In genomic region chr3:95356764-95357501, GRCh38 we compare ENCODE assay signal across 15 cellular contexts.
DNase-seq lines count a peak whose midpoint lies in the region; ATAC-seq lines count a peak whose summit lies in the region.
"Had no signal": no experiment of that assay in that cellular context is flagged by ENCODE, and none has a peak within 500 bp of the region (broad histone marks: within the 10 kb centered on the region; RNA-seq: fewer than 3 reads in every experiment).

No MANE protein-coding gene starts in this region.

- H4K8ac ChIP-seq in mesenchymal stem cell (ENCODE audit: low read length), result no peak overlapping the region

- H2BK12ac ChIP-seq in mesenchymal stem cell (ENCODE audit: low read length in 2 of 2), result no peak overlapping the region

- ATAC-seq in GM18868 (IDR thresholded peaks at IDR 0.05; ENCODE audit: unreplicated experiment), result peak; percentile 66
- ATAC-seq in GM21825 (IDR thresholded peaks at IDR 0.05; ENCODE audit: unreplicated experiment), result peak; percentile 62
- peak; percentile 75 for ATAC-seq in HG03432 (IDR thresholded peaks at IDR 0.05; ENCODE audit: unreplicated experiment)
- ATAC-seq in left colon, result no peak

- WGBS in mesenchymal stem cell, result 98% methylated on average over 11 of the region's 11 CpGs

- H3K4ac ChIP-seq in mesenchymal stem cell (ENCODE audit: low read depth in 1 of 2, low read length in 2 of 2), result no peak overlapping the region

- peaks cover 2% of the 10 kb centered on the region for H3K4me1 ChIP-seq in mesenchymal stem cell (ENCODE audit: control insufficient read depth, insufficient read depth, low read depth, low read length)
- H3K4me1 ChIP-seq: BLaER1, esophagus squamous epithelium, uterus had no signal

- H3K79me1 ChIP-seq in mesenchymal stem cell (replicated peaks; ENCODE audit: low read length, poor library complexity, severe bottlenecking), result no peaks in the 10 kb centered on the region

- no peak overlapping the region for H2AFZ ChIP-seq in mesenchymal stem cell (ENCODE audit: low read depth, low read length)

- H2BK120ac ChIP-seq in mesenchymal stem cell (ENCODE audit: low read depth, low read length), result no peak overlapping the region

- H3K4me2 ChIP-seq in mesenchymal stem cell (ENCODE audit: low read length, poor library complexity, severe bottlenecking), result no peak overlapping the region
- H3K4me2 ChIP-seq: BLaER1 had no signal

- no peaks in the 10 kb centered on the region for H3K9me3 ChIP-seq in mesenchymal stem cell (ENCODE audit: control insufficient read depth, low read length)
- H3K9me3 ChIP-seq: BLaER1, esophagus squamous epithelium, uterus had no signal

- no peak overlapping the region for H2BK15ac ChIP-seq in mesenchymal stem cell (ENCODE audit: low read depth, poor library complexity, severe bottlenecking)

- H3K27ac ChIP-seq in mesenchymal stem cell (ENCODE audit: low read length, poor library complexity, severe bottlenecking), result peak overlapping the region; percentile 89
- H3K27ac ChIP-seq: BLaER1, esophagus squamous epithelium, uterus had no signal

- no peak overlapping the region for H3K23ac ChIP-seq in mesenchymal stem cell (ENCODE audit: low read length in 2 of 2)

- no peak overlapping the region for H3K4me3 ChIP-seq in mesenchymal stem cell (ENCODE audit: insufficient read depth in 1 of 2, low read depth in 1 of 2, low read length in 2 of 2)
- H3K4me3 ChIP-seq: BLaER1, esophagus squamous epithelium, uterus had no signal

- H3K14ac ChIP-seq in mesenchymal stem cell (ENCODE audit: low read length in 2 of 2), result no peak overlapping the region

- intact Hi-C loops in left colon (cut with DNase I, micrococcal nuclease), result no loop called here

- H2BK5ac ChIP-seq in mesenchymal stem cell (ENCODE audit: low read depth, low read length, poor library complexity, severe bottlenecking), result no peak overlapping the region

- no peak for DNase-seq in mesenchymal stem cell
- no peak for DNase-seq in left colon
- DNase-seq in NAMALWA (ENCODE audit: low spot score), result no peak
- no peak for DNase-seq in NCI-H2081 treated with DMSO at 0.1 percent for 48 hours (lab: John Stamatoyannopoulos, UW)
- DNase-seq in DMS79 (lab: John Stamatoyannopoulos, UW), result no peak
- DNase-seq: activated CD4-positive, alpha-beta memory T cell treated with anti-CD3 and anti-CD28 coated beads for 36 hours; esophagus squamous epithelium; NCI-H1417; NCI-H774; small intestine; uterus had no signal

- H2AK5ac ChIP-seq in mesenchymal stem cell (ENCODE audit: low read length, severe bottlenecking), result peak overlapping the region; percentile 8

- H3K18ac ChIP-seq in mesenchymal stem cell (ENCODE audit: low read depth in 1 of 2, low read length in 2 of 2), result no peak overlapping the region

- no peaks in the 10 kb centered on the region for H3K27me3 ChIP-seq in mesenchymal stem cell (ENCODE audit: control insufficient read depth in 1 of 2, insufficient read depth in 1 of 2, low read length in 2 of 2)
- H3K27me3 ChIP-seq: BLaER1, esophagus squamous epithelium, uterus had no signal

- no peak overlapping the region for H4K91ac ChIP-seq in mesenchymal stem cell (ENCODE audit: low read length)

- no peaks in the 10 kb centered on the region for H3K36me3 ChIP-seq in mesenchymal stem cell (ENCODE audit: control insufficient read depth in 1 of 2, insufficient read depth in 2 of 2, low read depth in 1 of 2, low read length in 2 of 2)
- H3K36me3 ChIP-seq: BLaER1, esophagus squamous epithelium, uterus had no signal

- H3K9ac ChIP-seq in mesenchymal stem cell (ENCODE audit: low read length), result no peak overlapping the region
- H3K9ac ChIP-seq: BLaER1 had no signal
